In the genomic region with DNA sequence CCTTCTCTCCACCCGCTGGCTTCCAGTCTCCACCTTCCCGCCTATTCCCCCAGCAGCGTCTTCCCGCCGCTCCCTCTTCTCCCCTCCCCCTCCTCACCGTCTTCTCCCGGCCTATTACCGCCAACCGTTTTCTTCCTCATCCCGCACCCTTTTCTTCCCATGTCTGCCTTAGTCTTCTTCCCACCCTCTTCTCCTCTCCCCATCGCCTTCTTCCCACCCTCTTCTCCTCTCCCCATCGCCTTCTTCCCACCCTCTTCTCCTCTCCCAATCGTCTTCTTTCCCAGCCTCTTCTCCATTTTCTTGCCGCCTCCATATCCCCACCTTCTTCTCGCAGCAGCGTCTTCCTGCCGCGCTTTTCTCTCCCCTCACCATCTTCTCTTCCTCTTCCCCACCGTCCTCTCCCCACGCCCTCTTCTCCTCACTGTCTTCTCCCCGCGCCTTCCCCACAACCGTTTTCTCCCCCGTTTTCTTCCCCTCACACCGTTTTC, we compare ENCODE assay signal across 8 cellular contexts. TPM values are rescaled to one million over a fixed set of nuclear protein-coding genes. Genes with fewer than 3 reads are reported as not detected.
A peak's percentile ranks its signal among the peaks of the same experiment; 100 is the strongest.
DNase-seq lines count a peak whose midpoint lies in the region; ATAC-seq and TF ChIP-seq lines count a peak whose summit lies in the region.
"Not testable (repeated sequence)": the region's sequence is repeated elsewhere in the genome, so short reads cannot be mapped to it uniquely, and the experiment has no call there.

No MANE protein-coding gene starts in this region.

- H3K4me1 Mint-ChIP-seq in T-helper 17 cell: peaks cover 17% of the 10 kb centered on the region
- H3K4me1 Mint-ChIP-seq in activated naive CD8-positive, alpha-beta T cell (ENCODE audit: low read depth): peaks cover 22% of the 10 kb centered on the region
- not testable (repeated sequence) for H3K4me1 Mint-ChIP-seq in type B pancreatic cell (ENCODE audit: unreplicated experiment)

- H3K9me3 Mint-ChIP-seq in activated naive CD8-positive, alpha-beta T cell (ENCODE audit: low read depth); type B pancreatic cell: not testable (repeated sequence)

- H3K36me3 Mint-ChIP-seq in T-helper 17 cell (ENCODE audit: low read depth); activated naive CD8-positive, alpha-beta T cell; type B pancreatic cell: not testable (repeated sequence)

- not testable (repeated sequence) for H3K27me3 ChIP-seq in esophagus muscularis mucosa
- peaks cover 0 to 18% (median 6%) of the 10 kb centered on the region in 3 donors for H3K27me3 ChIP-seq in gastrocnemius medialis

- H3K4me3 Mint-ChIP-seq in T-helper 17 cell: peak overlapping the region; percentile 99
- H3K4me3 Mint-ChIP-seq in activated naive CD8-positive, alpha-beta T cell: peak overlapping the region; percentile 96
- peak overlapping the region; percentile 98 for H3K4me3 Mint-ChIP-seq in type B pancreatic cell

- not testable (repeated sequence) for TF ChIP-seq CTCF in esophagus muscularis mucosa (IDR thresholded peaks at IDR 0.05); lower leg skin (IDR thresholded peaks at IDR 0.05); gastrocnemius medialis (IDR thresholded peaks at IDR 0.05 in 4 of 5, conservative IDR thresholded peaks at IDR 0.05 in 1 of 5); type B pancreatic cell (conservative IDR thresholded peaks at IDR 0.05)

- in situ Hi-C loops in G401 (cut with HindIII; ENCODE audit: low sequenced_read_pairs); gastrocnemius medialis (cut with MboI; ENCODE audit: low sequenced_read_pairs in 4 of 4): not testable (repeated sequence)

- DNase-seq in G401 (ENCODE audit: low spot score) (peak; percentile 46), LHCN-M2 (ENCODE audit: low read depth) (peak; percentile 12), type B pancreatic cell (ENCODE audit: extremely low spot score, unreplicated experiment) (peak; percentile 64)
- DNase-seq in T-helper 17 cell; esophagus muscularis mucosa (ENCODE audit: extremely low spot score); lower leg skin (ENCODE audit: low spot score in 2 of 2); gastrocnemius medialis: not testable (repeated sequence)

- H3K27ac ChIP-seq in esophagus muscularis mucosa (replicated peaks in 1 of 4) (peak overlapping the region; percentile 80 to 84 (median 84)), gastrocnemius medialis (peak overlapping the region; percentile 60 to 62 (median 61))

- not testable (repeated sequence) for TF ChIP-seq EP300 in esophagus muscularis mucosa (IDR thresholded peaks at IDR 0.05)

- intact Hi-C loops in esophagus muscularis mucosa (cut with DNase I); lower leg skin (cut with DNase I; ENCODE audit: low total_unique reads); gastrocnemius medialis (cut with DNase I; ENCODE audit: low total_unique reads): not testable (repeated sequence)

- not testable (repeated sequence) for H3K36me3 ChIP-seq in esophagus muscularis mucosa, gastrocnemius medialis

- ATAC-seq in T-helper 17 cell (peak; percentile 42), gastrocnemius medialis (peak; percentile 41 to 75)

- H3K4me3 ChIP-seq in esophagus muscularis mucosa (peak overlapping the region; percentile 52 to 61 (median 54)), lower leg skin (ENCODE audit: low read depth, poor library complexity, severe bottlenecking) (peak overlapping the region; percentile 22), gastrocnemius medialis (peak overlapping the region; percentile 35 to 50 (median 43))

- not testable (repeated sequence) for H3K9me3 ChIP-seq in T-helper 17 cell (ENCODE audit: control insufficient read depth, low read length, poor library complexity, severe bottlenecking); esophagus muscularis mucosa; gastrocnemius medialis

- WGBS in esophagus muscularis mucosa: 1% methylated on average over 25 of the region's 25 CpGs
- WGBS in lower leg skin, 2 donors: 1% methylated on average over 25 of the region's 25 CpGs

- H3K27me3 Mint-ChIP-seq in T-helper 17 cell; activated naive CD8-positive, alpha-beta T cell; type B pancreatic cell: not testable (repeated sequence)

- TF ChIP-seq POLR2A in esophagus muscularis mucosa (IDR thresholded peaks at IDR 0.05; ENCODE audit: low read depth); lower leg skin (IDR thresholded peaks at IDR 0.05); gastrocnemius medialis (IDR thresholded peaks at IDR 0.05): not testable (repeated sequence)

- H3K27ac Mint-ChIP-seq in T-helper 17 cell (peak overlapping the region; percentile 75), type B pancreatic cell (peak overlapping the region; percentile 93)
- H3K27ac Mint-ChIP-seq in activated naive CD8-positive, alpha-beta T cell: peak overlapping the region; percentile 91

- not testable (repeated sequence) for H3K4me1 ChIP-seq in esophagus muscularis mucosa, gastrocnemius medialis

RNA-seq across cellular contexts. Expression of a gene that starts 33.8 kb away (rescaled TPM):
- not detected in 2 replicates for total RNA-seq in G401 (2014; rRNA removed; shearing (Covaris generic))
- total RNA-seq in LHCN-M2 (2014; rRNA removed): not detected in 2 replicates
- polyA plus RNA-seq in LHCN-M2 (2012): not detected
- not detected for total RNA-seq in T-helper 17 cell
- not detected for total RNA-seq in esophagus muscularis mucosa
- total RNA-seq in lower leg skin: 10 to 100 TPM in 1 of 4 donors, 1 to 10 TPM in 3; 4.4 to 19.9 (median 5.2) TPM
- total RNA-seq in gastrocnemius medialis: not detected
- not detected in 2 replicates for total RNA-seq in type B pancreatic cell (ENCODE audit: low replicate concordance)

RNA-seq across cellular contexts. Expression of a gene that starts 48.1 kb away (rescaled TPM):
- 71.6 and 81.5 TPM in 2 replicates for total RNA-seq in G401 (2014; rRNA removed; shearing (Covaris generic))
- total RNA-seq in LHCN-M2 (2014; rRNA removed): 20.0 and 22.2 TPM in 2 replicates
- 11.7 TPM for polyA plus RNA-seq in LHCN-M2 (2012)
- 10 to 100 TPM in 1 of 2 donors, 1 to 10 TPM in 1; 9.8 to 14.0 TPM for total RNA-seq in T-helper 17 cell
- total RNA-seq in esophagus muscularis mucosa: 10 to 100 TPM; 17.4 to 30.6 (median 24.0) TPM
- total RNA-seq in lower leg skin: 10 to 100 TPM; 49.2 to 63.8 (median 54.6) TPM
- total RNA-seq in gastrocnemius medialis: 10 to 100 TPM; 12.8 to 19.2 (median 14.0) TPM
- 17.7 and 30.5 TPM in 2 replicates for total RNA-seq in type B pancreatic cell (ENCODE audit: low replicate concordance)
